8 cellular contexts compared by ENCODE assay signal in the genomic region with DNA sequence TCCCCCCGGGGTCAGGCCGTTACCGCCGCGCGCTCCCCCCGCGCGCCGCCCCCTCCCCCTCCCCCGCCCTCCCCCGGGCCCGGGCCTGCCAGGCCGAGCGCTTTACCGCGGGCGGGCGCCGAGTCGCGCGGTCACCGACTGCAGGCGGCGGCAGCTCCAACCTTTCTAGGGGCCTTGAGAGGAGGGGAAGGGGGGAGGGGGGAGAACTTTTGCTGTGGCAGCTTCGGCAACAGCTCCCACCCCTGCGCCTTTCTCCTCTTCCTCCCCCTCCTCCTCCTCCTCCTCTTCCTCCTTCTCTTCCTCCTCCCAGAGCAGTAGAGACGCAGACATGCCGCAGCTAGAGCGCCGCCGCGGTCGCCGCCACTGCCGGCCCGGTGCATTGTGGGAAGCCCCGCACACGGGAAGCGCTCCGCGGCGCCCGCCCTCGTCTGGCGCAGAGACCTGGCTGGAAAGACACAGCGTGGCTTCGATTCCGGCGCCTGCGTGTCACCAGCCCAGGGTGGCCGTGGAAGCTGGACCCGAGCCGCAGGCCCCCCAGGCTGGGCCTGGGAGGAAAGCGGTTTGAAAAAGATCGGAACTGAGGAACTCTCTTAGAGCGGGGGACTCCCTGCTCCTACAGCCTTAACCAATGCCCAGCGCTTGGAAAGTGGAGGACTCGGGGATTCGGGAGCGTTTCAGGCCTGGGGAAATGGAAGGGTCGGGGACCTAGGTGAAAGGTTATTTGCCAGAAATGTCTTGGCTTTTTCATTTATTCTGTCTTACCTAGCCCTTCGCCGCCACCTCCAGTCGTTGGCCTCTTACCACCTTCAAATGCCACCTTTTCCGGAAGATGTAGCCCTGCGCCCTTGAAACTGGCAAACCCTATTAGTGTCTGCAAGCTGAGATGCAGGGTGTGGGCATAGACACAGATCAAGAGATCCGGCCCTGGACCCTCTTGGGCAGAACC. TPM values are rescaled to one million over a fixed set of nuclear protein-coding genes. Genes with fewer than 3 reads are reported as not detected.
DNase-seq lines count a peak whose midpoint lies in the region; ATAC-seq and TF ChIP-seq lines count a peak whose summit lies in the region.

A gene with protein sequence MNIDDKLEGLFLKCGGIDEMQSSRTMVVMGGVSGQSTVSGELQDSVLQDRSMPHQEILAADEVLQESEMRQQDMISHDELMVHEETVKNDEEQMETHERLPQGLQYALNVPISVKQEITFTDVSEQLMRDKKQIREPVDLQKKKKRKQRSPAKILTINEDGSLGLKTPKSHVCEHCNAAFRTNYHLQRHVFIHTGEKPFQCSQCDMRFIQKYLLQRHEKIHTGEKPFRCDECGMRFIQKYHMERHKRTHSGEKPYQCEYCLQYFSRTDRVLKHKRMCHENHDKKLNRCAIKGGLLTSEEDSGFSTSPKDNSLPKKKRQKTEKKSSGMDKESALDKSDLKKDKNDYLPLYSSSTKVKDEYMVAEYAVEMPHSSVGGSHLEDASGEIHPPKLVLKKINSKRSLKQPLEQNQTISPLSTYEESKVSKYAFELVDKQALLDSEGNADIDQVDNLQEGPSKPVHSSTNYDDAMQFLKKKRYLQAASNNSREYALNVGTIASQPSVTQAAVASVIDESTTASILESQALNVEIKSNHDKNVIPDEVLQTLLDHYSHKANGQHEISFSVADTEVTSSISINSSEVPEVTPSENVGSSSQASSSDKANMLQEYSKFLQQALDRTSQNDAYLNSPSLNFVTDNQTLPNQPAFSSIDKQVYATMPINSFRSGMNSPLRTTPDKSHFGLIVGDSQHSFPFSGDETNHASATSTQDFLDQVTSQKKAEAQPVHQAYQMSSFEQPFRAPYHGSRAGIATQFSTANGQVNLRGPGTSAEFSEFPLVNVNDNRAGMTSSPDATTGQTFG (minus strand): TSS at position 330 of the 946 bp plus-strand sequence. CDS start 61,685 bp downstream, outside the sequence.

- H3K4me1 ChIP-seq in mononuclear cell (ENCODE audit: insufficient read depth, low read length), result peaks cover 27% of the 10 kb centered on the region

- in situ Hi-C loops in Caki2 (cut with HindIII; ENCODE audit: low pct_unique_long_range_greater_than_20kb, low sequenced_read_pairs), result no loop called here

- DNase-seq in Caki2 (ENCODE audit: low read depth), result peak; percentile 84
- DNase-seq in HuH-7.5 (ENCODE audit: low spot score), result peak; percentile 73
- peak; percentile 94 for DNase-seq in OCI-M1 (lab: John Stamatoyannopoulos, UW)
- peak; percentile 86 for DNase-seq in activated T-cell treated with anti-CD3 and anti-CD28 coated beads for 24 hours (ENCODE audit: low read depth)
- DNase-seq in epithelial cell of esophagus (ENCODE audit: low read depth), result peak; percentile 90
- DNase-seq in stimulated activated CD8-positive, alpha-beta memory T cell treated with anti-CD3 and anti-CD28 coated beads, Interleukin-2, amount 100 ng/mL, for 48 hours (ENCODE audit: low read depth in 2 of 2), result peak; percentile 81 to 82

- no peaks in the 10 kb centered on the region for H3K27me3 ChIP-seq in mononuclear cell (ENCODE audit: insufficient read depth, low read length)

- ATAC-seq in GM21447 (IDR thresholded peaks at IDR 0.05; ENCODE audit: unreplicated experiment), result peak; percentile 80

- no peaks in the 10 kb centered on the region for H3K9me3 ChIP-seq in mononuclear cell (ENCODE audit: low read depth, low read length)

- no peak for TF ChIP-seq CTCF in epithelial cell of esophagus (IDR thresholded peaks at IDR 0.05; ENCODE audit: insufficient read depth, low read depth, low read length, missing control alignments)

- H3K4me3 ChIP-seq in epithelial cell of esophagus (ENCODE audit: low read length) (peak within 1 kb of the TSS; percentile 89), mononuclear cell (ENCODE audit: low read length) (peak within 1 kb of the TSS; percentile 96)

RNA-seq across cellular contexts. Expression of the gene that starts here (rescaled TPM):
- 15.2 and 21.3 TPM in 2 replicates for total RNA-seq in Caki2 (2014; rRNA removed; shearing (Covaris generic); ENCODE audit: low replicate concordance)
- 25.9 TPM for total RNA-seq in mononuclear cell

Comparison
In these comparisons a context has a peak if more than half of its experiments do, and no peak if none do; other contexts are left out.
1. Peak in every context shown above with its lines: DNase-seq, ATAC-seq and H3K4me3 ChIP-seq.